ENCODE assay signal across 8 cellular contexts in the genomic region with DNA sequence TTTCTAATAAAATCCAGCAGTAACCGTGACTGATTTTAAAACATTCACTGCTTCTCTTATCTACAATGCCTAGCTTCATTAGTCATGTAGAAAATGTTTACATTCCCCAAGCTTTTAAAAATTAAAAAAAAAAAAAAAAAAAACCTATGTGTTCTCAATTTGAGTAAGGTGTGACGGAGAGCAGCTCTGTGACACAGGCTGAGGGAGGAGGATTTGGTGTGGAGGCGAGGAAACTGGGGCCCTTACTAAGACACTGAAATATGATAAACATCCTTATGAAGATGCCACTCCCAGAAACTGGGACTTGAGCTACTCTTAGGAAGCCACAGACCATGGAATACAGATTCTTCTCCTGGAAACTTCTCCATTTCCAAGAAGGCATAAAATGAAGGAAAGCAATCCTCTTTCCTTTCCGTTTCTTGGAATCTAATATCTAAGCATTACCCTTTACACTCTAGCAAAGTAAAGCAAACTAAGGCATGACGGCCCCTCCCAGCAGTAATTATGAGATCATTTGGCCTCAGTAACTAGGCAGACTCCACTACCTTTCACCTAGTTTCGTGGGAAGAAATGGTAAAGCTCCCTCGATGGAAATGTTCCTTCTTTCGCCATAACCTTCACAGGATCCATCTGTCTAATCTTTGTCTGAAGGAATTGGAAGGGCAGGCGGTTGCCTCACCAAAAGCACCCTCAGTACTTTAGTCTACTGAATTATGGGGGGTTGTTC. TPM values are rescaled to one million over a fixed set of nuclear protein-coding genes. Genes with fewer than 3 reads are reported as not detected.
DNase-seq lines count a peak whose midpoint lies in the region; ATAC-seq, FAIRE-seq and TF ChIP-seq lines count a peak whose summit lies in the region.

No MANE protein-coding gene starts in this region.

- peaks cover 4% of the 10 kb centered on the region; the same call in 1 of the 2 replicates for H3K79me2 ChIP-seq in MM.1S (ENCODE audit: low read length)

- H3K36me3 Mint-ChIP-seq in activated naive CD4-positive, alpha-beta T cell treated with anti-CD3 and anti-CD28 coated beads for 36 hours (ENCODE audit: low read depth), result peaks cover 8% of the 10 kb centered on the region
- peaks cover 0 to 9% (median 0%) of the 10 kb centered on the region in 3 donors for H3K36me3 Mint-ChIP-seq in naive thymus-derived CD8-positive, alpha-beta T cell

- no peak for TF ChIP-seq CTCF in MM.1S (IDR thresholded peaks at IDR 0.05; ENCODE audit: low read length)

- no peak overlapping the region for H3K9ac ChIP-seq in MM.1S (ENCODE audit: low read length)

- ATAC-seq in HG03097 (IDR thresholded peaks at IDR 0.05; ENCODE audit: low FRiP score, unreplicated experiment) (peak; percentile 23), left lobe of liver (no peak)
- no peak for ATAC-seq in naive thymus-derived CD8-positive, alpha-beta T cell

- no peaks in the 10 kb centered on the region for H3K9me3 ChIP-seq in MM.1S (replicated peaks; ENCODE audit: insufficient read depth, low read length)

- H3K4me3 ChIP-seq in MM.1S (ENCODE audit: low read length), result no peak overlapping the region

- H3K27ac ChIP-seq in MM.1S (ENCODE audit: low read length), result no peak overlapping the region

- no peaks in the 10 kb centered on the region for H3K9me2 ChIP-seq in MM.1S (replicated peaks; ENCODE audit: insufficient read depth, low read length)

- H4K20me1 ChIP-seq in MM.1S (ENCODE audit: insufficient read depth, low read length), result no peaks in the 10 kb centered on the region

- peaks cover 80% of the 10 kb centered on the region for H3K4me1 Mint-ChIP-seq in activated naive CD4-positive, alpha-beta T cell treated with anti-CD3 and anti-CD28 coated beads for 36 hours (ENCODE audit: low read depth)
- peaks cover 26 to 66% (median 65%) of the 10 kb centered on the region in 4 donors for H3K4me1 Mint-ChIP-seq in naive thymus-derived CD8-positive, alpha-beta T cell

- DNase-seq in GM18507 (ENCODE audit: extremely low spot score, insufficient read length, low read depth) (no peak), MM.1S (no peak), left lobe of liver (ENCODE audit: low spot score) (no peak), activated gamma-delta T cell treated with Interleukin-2 at 50 U/mL for 16 hours (no peak), cardiac septum (ENCODE audit: low spot score) (no peak)
- peak; percentile 88 for DNase-seq in activated naive CD4-positive, alpha-beta T cell treated with anti-CD3 and anti-CD28 coated beads for 36 hours
- DNase-seq in naive thymus-derived CD8-positive, alpha-beta T cell, result no peak

- peak overlapping the region; percentile 7 for H3K4me3 Mint-ChIP-seq in activated naive CD4-positive, alpha-beta T cell treated with anti-CD3 and anti-CD28 coated beads for 36 hours
- H3K4me3 Mint-ChIP-seq in naive thymus-derived CD8-positive, alpha-beta T cell, result no peak overlapping the region

- no peak overlapping the region for H2AFZ ChIP-seq in MM.1S (ENCODE audit: low read length)

- no peaks in the 10 kb centered on the region for H3K27me3 ChIP-seq in MM.1S (replicated peaks; ENCODE audit: insufficient read depth, low read length)

- no peak overlapping the region for H3K4me2 ChIP-seq in MM.1S (ENCODE audit: low read depth, low read length)

- H3K36me3 ChIP-seq in MM.1S (replicated peaks; ENCODE audit: insufficient read depth, low read length), result no peaks in the 10 kb centered on the region

- H3K27ac Mint-ChIP-seq in activated naive CD4-positive, alpha-beta T cell treated with anti-CD3 and anti-CD28 coated beads for 36 hours, result peak overlapping the region; percentile 90
- peak overlapping the region; percentile 20 to 95 (median 60) for H3K27ac Mint-ChIP-seq in naive thymus-derived CD8-positive, alpha-beta T cell

- no peaks in the 10 kb centered on the region for H3K9me3 Mint-ChIP-seq in activated naive CD4-positive, alpha-beta T cell treated with anti-CD3 and anti-CD28 coated beads for 36 hours
- no peaks in the 10 kb centered on the region for H3K9me3 Mint-ChIP-seq in naive thymus-derived CD8-positive, alpha-beta T cell

- peak; percentile 56 for FAIRE-seq in GM18507 (lab: Jason Lieb, UNC)

- intact Hi-C loops in activated naive CD4-positive, alpha-beta T cell treated with anti-CD3 and anti-CD28 coated beads for 36 hours (cut with micrococcal nuclease), result loop anchor here (1.0 to 5.0 kb wide), 7 partner anchors 8 to 1864 kb away; a partner anchor contains a TSS
- intact Hi-C loops in cardiac septum (cut with DNase I), result no loop called here

- POLR2A ChIA-PET in naive thymus-derived CD8-positive, alpha-beta T cell (lab: Charles Lee), result interaction anchor here (1.1 to 1.6 kb wide), 2 partner anchors 24 to 331 kb away, joined by 4 to 9 read pairs; a partner anchor contains a TSS

- CTCF ChIA-PET in activated naive CD4-positive, alpha-beta T cell treated with anti-CD3 and anti-CD28 coated beads for 36 hours (lab: Charles Lee), result interaction anchor here (0.9 to 1.1 kb wide), 3 partner anchors 24 to 102 kb away, joined by 3 to 5 read pairs (median 4); a partner anchor contains a TSS

- H3K4me1 ChIP-seq in MM.1S (ENCODE audit: low read length), result peaks cover 46% of the 10 kb centered on the region

- peaks cover 34% of the 10 kb centered on the region for H3F3A ChIP-seq in MM.1S (ENCODE audit: insufficient read depth, low read length)

- no peaks in the 10 kb centered on the region for H3K27me3 Mint-ChIP-seq in activated naive CD4-positive, alpha-beta T cell treated with anti-CD3 and anti-CD28 coated beads for 36 hours (ENCODE audit: low read depth)
- H3K27me3 Mint-ChIP-seq in naive thymus-derived CD8-positive, alpha-beta T cell, result no peaks in the 10 kb centered on the region

RNA-seq across cellular contexts. Expression of a gene that starts 23.5 kb away (rescaled TPM):
- total RNA-seq in activated naive CD4-positive, alpha-beta T cell treated with anti-CD3 and anti-CD28 coated beads for 36 hours, result 10 to 100 TPM in 1 of 2 experiments, 1 to 10 TPM in 1; 8.7 to 10.8 TPM
- 1 to 10 TPM; 5.0 to 6.6 TPM for total RNA-seq in naive thymus-derived CD8-positive, alpha-beta T cell
- polyA plus RNA-seq in naive thymus-derived CD8-positive, alpha-beta T cell, result 1 to 10 TPM; 5.3 to 7.1 (median 6.0) TPM
- total RNA-seq in left lobe of liver (18.7 TPM), cardiac septum (33.4 TPM)
